16 cellular contexts compared by ENCODE assay signal in the genomic region with DNA sequence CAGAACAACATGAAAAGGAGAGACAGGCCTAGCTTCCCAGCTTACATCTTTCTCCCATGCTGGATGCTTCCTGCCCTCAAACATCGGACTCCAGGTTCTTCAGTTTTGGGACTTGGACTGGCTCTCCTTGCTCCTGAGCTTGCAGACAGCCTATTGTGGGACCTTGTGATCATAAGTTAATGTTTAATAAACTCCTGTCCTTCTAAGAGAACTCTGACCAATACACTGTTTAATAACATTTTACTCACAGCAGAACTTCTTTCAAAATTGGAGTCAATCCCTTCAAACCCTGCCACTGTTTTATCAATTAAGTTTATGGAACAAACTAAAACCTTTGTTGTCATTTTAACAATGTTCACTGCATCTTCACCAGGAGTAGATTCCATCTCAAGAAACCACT.
A peak's percentile ranks its signal among the peaks of the same experiment; 100 is the strongest.
DNase-seq lines count a peak whose midpoint lies in the region; ATAC-seq, FAIRE-seq and TF ChIP-seq lines count a peak whose summit lies in the region.
"Had no signal": no experiment of that assay in that cellular context is flagged by ENCODE, and none has a peak within 500 bp of the region (broad histone marks: within the 10 kb centered on the region; RNA-seq: fewer than 3 reads in every experiment).

No MANE protein-coding gene starts in this region.

- H3K27ac Mint-ChIP-seq in Calu3 (ENCODE audit: unreplicated experiment): peak overlapping the region; percentile 7
- peak overlapping the region in 4 of 6 donors; percentile 15 to 90 (median 46) for H3K27ac Mint-ChIP-seq in immature natural killer cell
- H3K27ac Mint-ChIP-seq: CD4-positive, alpha-beta T cell; H9 had no signal

- DNase-seq in Calu3 (no peak), immature natural killer cell (no peak), left lobe of liver (ENCODE audit: low spot score) (no peak), small intestine (peak; percentile 28), GM10248 (ENCODE audit: extremely low spot score) (no peak), left cardiac atrium (no peak)
- DNase-seq: ACHN; AML-193; CD4-positive, alpha-beta T cell; DMS79 treated with DMSO at 0.1 percent for 48 hours; GF-D8; H9 had no signal

- H3K4me3 ChIP-seq in small intestine (ENCODE audit: low read depth in 1 of 2, low read length in 2 of 2): no peak overlapping the region
- H3K4me3 ChIP-seq: GM12878 had no signal

- POLR2A ChIA-PET in GM10248 (lab: Yijun Ruan, JAX): no interaction called here

- H3K27ac ChIP-seq in small intestine (ENCODE audit: low read depth in 1 of 2, low read length in 1 of 2): no peak overlapping the region
- H3K27ac ChIP-seq: C4-2B had no signal

- no peaks in the 10 kb centered on the region for H3K4me1 ChIP-seq in small intestine (ENCODE audit: control insufficient read depth in 2 of 2, insufficient read depth in 1 of 2, low read depth in 1 of 2, low read length in 1 of 2)

- CTCF ChIA-PET in Calu3 (lab: Charles Lee): no interaction called here
- CTCF ChIA-PET in GM10248 (lab: Yijun Ruan, JAX): no interaction called here

- ATAC-seq in left lobe of liver (peak; percentile 59), left cardiac atrium (no peak)
- ATAC-seq: GM12878 had no signal

- no peak for FAIRE-seq in small intestine (lab: Jason Lieb, UNC)
- FAIRE-seq: A204.1, GM12878, H1 had no signal

- 27 to 81% (median 43%) methylated on average over 1 of the region's 1 CpG for WGBS in small intestine, 3 donors

- H3K9me3 Mint-ChIP-seq in Calu3 (ENCODE audit: low read depth, unreplicated experiment) (no peaks in the 10 kb centered on the region), immature natural killer cell (no peaks in the 10 kb centered on the region)
- H3K9me3 Mint-ChIP-seq: CD4-positive, alpha-beta T cell; H9 had no signal

- peaks cover 0 to 2% of the 10 kb centered on the region in 2 donors for H3K36me3 ChIP-seq in small intestine (ENCODE audit: control insufficient read depth in 2 of 2, insufficient read depth in 2 of 2, low read length in 2 of 2)

- H3K36me3 Mint-ChIP-seq in Calu3 (ENCODE audit: insufficient read depth, unreplicated experiment) (no peaks in the 10 kb centered on the region), immature natural killer cell (peaks cover 6 to 28% (median 15%) of the 10 kb centered on the region in 3 donors)

- H3K4me1 Mint-ChIP-seq in Calu3 (ENCODE audit: low read depth, unreplicated experiment) (peaks cover 12% of the 10 kb centered on the region), immature natural killer cell (peaks cover 38 to 42% of the 10 kb centered on the region in 2 donors)
- H3K4me1 Mint-ChIP-seq: H9 had no signal

- H3K27me3 Mint-ChIP-seq in Calu3 (ENCODE audit: unreplicated experiment): no peaks in the 10 kb centered on the region
- no peaks in the 10 kb centered on the region for H3K27me3 Mint-ChIP-seq in immature natural killer cell (ENCODE audit: low read depth in 3 of 3)
- H3K27me3 Mint-ChIP-seq: CD4-positive, alpha-beta T cell had no signal

- H3K4me3 Mint-ChIP-seq in Calu3 (ENCODE audit: low read depth, unreplicated experiment) (no peak overlapping the region), immature natural killer cell (no peak overlapping the region)
- H3K4me3 Mint-ChIP-seq: CD4-positive, alpha-beta T cell; H9 had no signal

- no TSS peak for BruUV-seq in Calu3 (replicated peaks; lab: Mats Ljungman, UMichigan)

- no peaks in the 10 kb centered on the region for H3K27me3 ChIP-seq in small intestine (ENCODE audit: control insufficient read depth in 2 of 2, insufficient read depth in 2 of 2, low read length in 2 of 2)

- intact Hi-C loops in Calu3 (cut with micrococcal nuclease; ENCODE audit: unreplicated experiment) (no loop called here), left cardiac atrium (cut with DNase I) (no loop called here)

- no peak for TF ChIP-seq CTCF in Calu3 (IDR thresholded peaks at IDR 0.05; ENCODE audit: unreplicated experiment)
- TF ChIP-seq CTCF in GM10248 (IDR thresholded peaks at IDR 0.05; ENCODE audit: control extremely low read depth, extremely low read depth, low read depth, missing control alignments): no peak

- H3K9me3 ChIP-seq in small intestine (ENCODE audit: control insufficient read depth, low read depth): no peaks in the 10 kb centered on the region
